Comparison of ENCODE assay signal across 8 cellular contexts in genomic region chr12:46221255-46222128, GRCh38. TPM values are rescaled to one million over a fixed set of nuclear protein-coding genes. Genes with fewer than 3 reads are reported as not detected.
DNase-seq lines count a peak whose midpoint lies in the region; ATAC-seq and TF ChIP-seq lines count a peak whose summit lies in the region.

No MANE protein-coding gene starts in this region.

- H3K9me3 Mint-ChIP-seq in activated naive CD8-positive, alpha-beta T cell (ENCODE audit: low read depth) = no peaks in the 10 kb centered on the region

- RAD21 ChIA-PET in HCT116 (lab: Charles Lee; ENCODE audit: low non-redundant PET in 1 of 2, low total read pairs in 2 of 2, uncharacterized antibody in 2 of 2, unreplicated experiment in 2 of 2) = no interaction called here

- peak; percentile 18 for DNase-seq in A673 (ENCODE audit: low spot score)
- DNase-seq in HCT116 (ENCODE audit: low read depth, low spot score) = no peak
- DNase-seq in iris pigment epithelial cell (ENCODE audit: low read depth) = peak; percentile 81
- no peak for DNase-seq in cerebellar cortex (ENCODE audit: low spot score)

- no peak overlapping the region for H3K9ac ChIP-seq in HCT116 (ENCODE audit: low read length)

- no peak overlapping the region for H2AFZ ChIP-seq in HCT116 (ENCODE audit: low read depth, low read length, poor library complexity, severe bottlenecking)

- peak overlapping the region; percentile 98 for H3K27ac Mint-ChIP-seq in activated naive CD8-positive, alpha-beta T cell

- no peak overlapping the region for H3K4me3 ChIP-seq in A673 (ENCODE audit: low read depth, low read length, poor library complexity, severe bottlenecking)
- H3K4me3 ChIP-seq in HCT116 (replicated peaks in 1 of 2; ENCODE audit: low read depth in 1 of 2, low read length in 2 of 2) = no peak overlapping the region

- no peak for ATAC-seq in HCT116
- ATAC-seq in HG02981 (IDR thresholded peaks at IDR 0.05; ENCODE audit: unreplicated experiment) = no peak
- ATAC-seq in HG03521 (IDR thresholded peaks at IDR 0.05; ENCODE audit: unreplicated experiment) = no peak
- no peak for ATAC-seq in HG02610 (IDR thresholded peaks at IDR 0.05; ENCODE audit: unreplicated experiment)

- H3K4me2 ChIP-seq in HCT116 (ENCODE audit: low read length) = peak overlapping the region; percentile 42

- peaks cover 3% of the 10 kb centered on the region; the same call in 1 of the 2 replicates for H4K20me1 ChIP-seq in HCT116 (ENCODE audit: insufficient read depth)

- TF ChIP-seq POLR2A in HCT116 (IDR thresholded peaks at IDR 0.05; ENCODE audit: borderline replicate concordance, extremely low read depth, insufficient read depth, insufficient read length) = no peak

- CTCF ChIA-PET in A673 (lab: Charles Lee) = no interaction called here
- CTCF ChIA-PET in HCT116 (lab: Charles Lee) = no interaction called here

- no peak for TF ChIP-seq CTCF in A673 (conservative IDR thresholded peaks at IDR 0.05; ENCODE audit: low read depth, low read length)
- TF ChIP-seq CTCF in HCT116 (IDR thresholded peaks at IDR 0.05 in 2 of 3, conservative IDR thresholded peaks at IDR 0.05 in 1 of 3; ENCODE audit: borderline replicate concordance in 1 of 3, insufficient read depth in 1 of 3, low read depth in 2 of 3, low read length in 2 of 3) = no peak

- H3K27ac ChIP-seq in A673 (ENCODE audit: low read depth, low read length, poor library complexity, severe bottlenecking) (peak overlapping the region; percentile 45), HCT116 (ENCODE audit: low read depth, low read length) (no peak overlapping the region)

- H3K79me2 ChIP-seq in HCT116 (ENCODE audit: insufficient read depth, low read length) = peaks cover 91% of the 10 kb centered on the region

- no peaks in the 10 kb centered on the region for H3K36me3 ChIP-seq in A673 (ENCODE audit: insufficient read depth, low read length, poor library complexity, severe bottlenecking)
- H3K36me3 ChIP-seq in HCT116 (ENCODE audit: control insufficient read depth in 1 of 2, insufficient read depth in 2 of 2, low read length in 2 of 2) = peaks cover 0 to 19% of the 10 kb centered on the region in 2 experiments; a peak in 1 of 4 replicates

- intact Hi-C loops in A673 (cut with micrococcal nuclease; ENCODE audit: unreplicated experiment) = no loop called here
- intact Hi-C loops in HCT116 (cut with micrococcal nuclease) = no loop called here

- peaks cover 94% of the 10 kb centered on the region for H3K4me1 Mint-ChIP-seq in activated naive CD8-positive, alpha-beta T cell (ENCODE audit: low read depth)

- no peaks in the 10 kb centered on the region for H3K9me3 ChIP-seq in A673 (ENCODE audit: low read depth, low read length, poor library complexity, severe bottlenecking)
- no peaks in the 10 kb centered on the region for H3K9me3 ChIP-seq in HCT116 (ENCODE audit: control insufficient read depth in 1 of 2, insufficient read depth in 1 of 2, low read depth in 1 of 2, low read length in 2 of 2)

- H3K4me1 ChIP-seq in A673 (ENCODE audit: insufficient read depth, low read length, poor library complexity, severe bottlenecking) (peaks cover 8% of the 10 kb centered on the region), HCT116 (ENCODE audit: control insufficient read depth in 1 of 2, insufficient read depth in 2 of 2, low read length in 2 of 2) (peaks cover 29 to 47% of the 10 kb centered on the region in 2 experiments)

- H3K27me3 ChIP-seq in A673 (replicated peaks; ENCODE audit: insufficient read depth, low read depth, low read length, poor library complexity) (no peaks in the 10 kb centered on the region), HCT116 (ENCODE audit: insufficient read depth, low read length) (no peaks in the 10 kb centered on the region)

- no peaks in the 10 kb centered on the region for H3K9me2 ChIP-seq in HCT116 (ENCODE audit: insufficient read depth)

- no peaks in the 10 kb centered on the region for H3K27me3 Mint-ChIP-seq in activated naive CD8-positive, alpha-beta T cell

- POLR2A ChIA-PET in A673 (lab: Charles Lee; ENCODE audit: low non-redundant PET) (interaction anchor here (0.6 kb wide), 1 partner anchor 737 kb away, joined by 5 read pairs; no protein-coding TSS in a partner anchor), HCT116 (lab: Charles Lee) (no interaction called here)

- peak overlapping the region; percentile 78 for H3K4me3 Mint-ChIP-seq in activated naive CD8-positive, alpha-beta T cell

- peaks cover 57% of the 10 kb centered on the region for H3K36me3 Mint-ChIP-seq in activated naive CD8-positive, alpha-beta T cell

- TF ChIP-seq RAD21 in HCT116 (IDR thresholded peaks at IDR 0.05; ENCODE audit: low read depth) = no peak

- no TSS peak for BruUV-seq in A673 (replicated peaks; lab: Mats Ljungman, UMichigan)
- no TSS peak for BruUV-seq in HCT116 (replicated peaks; lab: Mats Ljungman, UMichigan)

TF ChIP-seq in HCT116, 20 proteins besides CTCF, POLR2A, EP300 and RAD21:
- TF ChIP-seq CBX3 (IDR thresholded peaks at IDR 0.05; ENCODE audit: low read depth) (no peak), JUND (IDR thresholded peaks at IDR 0.05) (no peak), CEBPB (IDR thresholded peaks at IDR 0.05; ENCODE audit: low read depth) (no peak), ZNF274 (IDR thresholded peaks at IDR 0.05; ENCODE audit: low read depth, low read length) (no peak), REST (IDR thresholded peaks at IDR 0.05; ENCODE audit: low read depth) (no peak), TCF7L2 (IDR thresholded peaks at IDR 0.05; ENCODE audit: borderline replicate concordance, extremely low read depth, insufficient read depth, insufficient read length) (no peak), FOSL1 (IDR thresholded peaks at IDR 0.05; ENCODE audit: low read depth) (no peak), ELF1 (IDR thresholded peaks at IDR 0.05; ENCODE audit: borderline replicate concordance, low read depth) (no peak), ZFX (IDR thresholded peaks at IDR 0.05) (no peak), SP1 (IDR thresholded peaks at IDR 0.05; ENCODE audit: low read depth) (no peak), SIN3A (IDR thresholded peaks at IDR 0.05; ENCODE audit: low read depth) (no peak), ATF3 (IDR thresholded peaks at IDR 0.05) (no peak), POLR2AphosphoS5 (IDR thresholded peaks at IDR 0.05; ENCODE audit: low read depth, low read length) (no peak), EZH2phosphoT487 (IDR thresholded peaks at IDR 0.05; ENCODE audit: borderline replicate concordance) (no peak), EGR1 (IDR thresholded peaks at IDR 0.05; ENCODE audit: low read depth) (no peak), MAX (IDR thresholded peaks at IDR 0.05) (no peak), EZH2 (IDR thresholded peaks at IDR 0.05) (no peak), ZBTB33 (IDR thresholded peaks at IDR 0.05; ENCODE audit: extremely low read depth, insufficient replicate concordance, low read length) (no peak)

RNA-seq across cellular contexts. Expression of gene SLC38A1, which starts 47.4 kb away (rescaled TPM):
- total RNA-seq in A673 (2021) = 78.9 and 88.9 TPM in 2 replicates
- total RNA-seq in HCT116 (2021; ENCODE audit: unreplicated experiment) = 155 TPM
- 52.7 and 57.0 TPM in 2 replicates for polyA plus RNA-seq in HCT116 (2012)

Comparison
In these comparisons a context has a peak if more than half of its experiments do, and no peak if none do; other contexts are left out.
1. DNase-seq: peak in A673 (single experiment) and iris pigment epithelial cell (single experiment); none in HCT116 (single experiment) and cerebellar cortex (single experiment).